ENCODE assay signal across 1 cellular context in genomic region chr14:20686386-20687143, GRCh38.
TF ChIP-seq lines count a peak whose summit lies in the region.

No MANE protein-coding gene starts in this region.

TF ChIP-seq in HepG2, 621 proteins besides CTCF, POLR2A, EP300 and RAD21 (continued from another document and continues in another):
- TF ChIP-seq SNAPC4 (CRISPR knock-in tag; IDR thresholded peaks at IDR 0.05) (no peak), ZNF546 (CRISPR knock-in tag; conservative IDR thresholded peaks at IDR 0.05) (no peak), DRAP1 (CRISPR knock-in tag; IDR thresholded peaks at IDR 0.05) (peak; percentile 53), TRIM24 (CRISPR knock-in tag; IDR thresholded peaks at IDR 0.05) (no peak), SRSF4 (IDR thresholded peaks at IDR 0.05; ENCODE audit: low read depth, low read length, poor library complexity, severe bottlenecking) (no peak), BRCA1 (CRISPR knock-in tag; IDR thresholded peaks at IDR 0.05) (peak; percentile 90; the same call in 1 of the 2 replicates), CEBPB (IDR thresholded peaks at IDR 0.05; ENCODE audit: borderline replicate concordance, low read depth, low read length) (peak; percentile 72), HMG20A (CRISPR knock-in tag; IDR thresholded peaks at IDR 0.05; ENCODE audit: borderline replicate concordance) (peak; percentile 92), ZNF33A (CRISPR knock-in tag; IDR thresholded peaks at IDR 0.05; ENCODE audit: borderline replicate concordance) (0 out of 2 replicates have a peak, but pooled peaks have one; percentile 55), ZSCAN29 (CRISPR knock-in tag; conservative IDR thresholded peaks at IDR 0.05) (0 out of 2 replicates have a peak, but pooled peaks have one; percentile 34), ZNF766 (CRISPR knock-in tag; IDR thresholded peaks at IDR 0.05; ENCODE audit: borderline replicate concordance) (no peak), BATF2 (CRISPR knock-in tag; IDR thresholded peaks at IDR 0.05) (no peak), ZBTB37 (CRISPR knock-in tag; IDR thresholded peaks at IDR 0.05) (peak; percentile 82; the same call in 1 of the 2 replicates), ZMYM2 (CRISPR knock-in tag; IDR thresholded peaks at IDR 0.05) (no peak), PPARG (CRISPR knock-in tag; conservative IDR thresholded peaks at IDR 0.05) (peak; percentile 88), THAP7 (CRISPR knock-in tag; IDR thresholded peaks at IDR 0.05) (no peak), ZNF10 (CRISPR knock-in tag; IDR thresholded peaks at IDR 0.05; ENCODE audit: borderline replicate concordance, low read depth) (no peak), FOSL2 (CRISPR knock-in tag; IDR thresholded peaks at IDR 0.05) (peak; percentile 84), SKIL (CRISPR knock-in tag; IDR thresholded peaks at IDR 0.05; ENCODE audit: borderline replicate concordance) (no peak), ZNF574 (CRISPR knock-in tag; IDR thresholded peaks at IDR 0.05) (peak; percentile 64; the same call in 1 of the 2 replicates), ZBTB43 (CRISPR knock-in tag; conservative IDR thresholded peaks at IDR 0.05) (0 out of 2 replicates have a peak, but pooled peaks have one; percentile 72), GRHL1 (CRISPR knock-in tag; conservative IDR thresholded peaks at IDR 0.05) (no peak), SRF (IDR thresholded peaks at IDR 0.05; ENCODE audit: low read depth, low read length) (peak; percentile 41; the same call in 1 of the 2 replicates), ZBTB44 (CRISPR knock-in tag; IDR thresholded peaks at IDR 0.05) (no peak), FOXA1 (IDR thresholded peaks at IDR 0.05) (peak; percentile 51), FOXA1 (CRISPR knock-in tag; IDR thresholded peaks at IDR 0.05) (peak; percentile 88), THRA (CRISPR knock-in tag; IDR thresholded peaks at IDR 0.05; ENCODE audit: borderline replicate concordance) (peak; percentile 88), KAT8 (CRISPR knock-in tag; IDR thresholded peaks at IDR 0.05) (peak; percentile 78), STAG1 (CRISPR knock-in tag; IDR thresholded peaks at IDR 0.05) (no peak), MYPOP (CRISPR knock-in tag; IDR thresholded peaks at IDR 0.05) (no peak; the same call in 1 of the 2 replicates), TBP (CRISPR knock-in tag; IDR thresholded peaks at IDR 0.05) (0 out of 2 replicates have a peak, but pooled peaks have one; percentile 28), SAP130 (CRISPR knock-in tag; IDR thresholded peaks at IDR 0.05; ENCODE audit: low read depth) (peak; percentile 98), GABPB1 (CRISPR knock-in tag; IDR thresholded peaks at IDR 0.05) (peak; percentile 67), SOX5 (CRISPR knock-in tag; IDR thresholded peaks at IDR 0.05; ENCODE audit: borderline replicate concordance) (peak; percentile 99), SIN3A (IDR thresholded peaks at IDR 0.05; ENCODE audit: borderline replicate concordance, low read depth, low read length) (peak; percentile 91), ZC3H13 (CRISPR knock-in tag; IDR thresholded peaks at IDR 0.05) (0 out of 2 replicates have a peak, but pooled peaks have one; percentile 13)
